ENCODE assay signal across 1 cellular context in the genomic region with DNA sequence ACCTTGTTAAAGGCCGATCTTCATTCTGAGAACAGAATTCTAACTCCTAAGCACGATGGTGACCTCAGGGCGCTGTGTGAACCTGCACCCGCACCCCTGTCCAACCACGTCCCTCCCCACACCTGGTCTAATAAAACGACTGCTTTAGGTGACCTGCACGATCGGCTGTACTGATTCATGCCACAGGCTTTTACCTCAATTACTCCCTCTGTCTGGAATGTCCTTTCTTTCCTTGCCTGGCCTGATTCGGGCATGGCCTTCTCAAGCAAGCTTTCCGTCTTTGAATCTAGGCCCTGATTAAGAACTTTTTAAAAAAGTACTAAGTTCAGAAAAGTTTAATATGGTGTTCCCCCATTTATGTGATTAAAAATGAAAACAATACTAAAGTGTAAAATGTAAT.
TF ChIP-seq lines count a peak whose summit lies in the region.

No MANE protein-coding gene starts in this region.

TF ChIP-seq in H1, 55 proteins besides CTCF, POLR2A, EP300 and RAD21:
- TF ChIP-seq, protein P1, sequence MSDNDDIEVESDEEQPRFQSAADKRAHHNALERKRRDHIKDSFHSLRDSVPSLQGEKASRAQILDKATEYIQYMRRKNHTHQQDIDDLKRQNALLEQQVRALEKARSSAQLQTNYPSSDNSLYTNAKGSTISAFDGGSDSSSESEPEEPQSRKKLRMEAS (IDR thresholded peaks at IDR 0.05): no peak
- TF ChIP-seq HDAC2 (IDR thresholded peaks at IDR 0.05; ENCODE audit: borderline replicate concordance in 1 of 2, low read depth in 2 of 2, low read length in 2 of 2) (no peak), CEBPB (IDR thresholded peaks at IDR 0.05; ENCODE audit: low read depth, low read length) (no peak), NRF1 (IDR thresholded peaks at IDR 0.05; ENCODE audit: low read depth, low read length) (no peak), SP4 (IDR thresholded peaks at IDR 0.05; ENCODE audit: low read length) (no peak), CREB1 (IDR thresholded peaks at IDR 0.05) (no peak), SP2 (IDR thresholded peaks at IDR 0.05; ENCODE audit: low read length) (no peak), SIX5 (IDR thresholded peaks at IDR 0.05; ENCODE audit: low read depth, low read length) (no peak), GTF2F1 (IDR thresholded peaks at IDR 0.05; ENCODE audit: borderline replicate concordance, low read depth, low read length) (no peak), CBX8 (IDR thresholded peaks at IDR 0.05; ENCODE audit: borderline replicate concordance, low read depth, low read length) (no peak), ZNF274 (IDR thresholded peaks at IDR 0.05; ENCODE audit: borderline replicate concordance, extremely low read depth, low read length) (no peak), KDM4A (IDR thresholded peaks at IDR 0.05; ENCODE audit: low read depth, low read length, severe bottlenecking) (no peak), BACH1 (IDR thresholded peaks at IDR 0.05; ENCODE audit: low read length) (no peak), RXRA (IDR thresholded peaks at IDR 0.05; ENCODE audit: insufficient read depth, low read depth, low read length) (no peak)
- TF ChIP-seq, protein P2, sequence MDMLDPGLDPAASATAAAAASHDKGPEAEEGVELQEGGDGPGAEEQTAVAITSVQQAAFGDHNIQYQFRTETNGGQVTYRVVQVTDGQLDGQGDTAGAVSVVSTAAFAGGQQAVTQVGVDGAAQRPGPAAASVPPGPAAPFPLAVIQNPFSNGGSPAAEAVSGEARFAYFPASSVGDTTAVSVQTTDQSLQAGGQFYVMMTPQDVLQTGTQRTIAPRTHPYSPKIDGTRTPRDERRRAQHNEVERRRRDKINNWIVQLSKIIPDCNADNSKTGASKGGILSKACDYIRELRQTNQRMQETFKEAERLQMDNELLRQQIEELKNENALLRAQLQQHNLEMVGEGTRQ (IDR thresholded peaks at IDR 0.05; ENCODE audit: low read length): no peak
- TF ChIP-seq, protein P3, sequence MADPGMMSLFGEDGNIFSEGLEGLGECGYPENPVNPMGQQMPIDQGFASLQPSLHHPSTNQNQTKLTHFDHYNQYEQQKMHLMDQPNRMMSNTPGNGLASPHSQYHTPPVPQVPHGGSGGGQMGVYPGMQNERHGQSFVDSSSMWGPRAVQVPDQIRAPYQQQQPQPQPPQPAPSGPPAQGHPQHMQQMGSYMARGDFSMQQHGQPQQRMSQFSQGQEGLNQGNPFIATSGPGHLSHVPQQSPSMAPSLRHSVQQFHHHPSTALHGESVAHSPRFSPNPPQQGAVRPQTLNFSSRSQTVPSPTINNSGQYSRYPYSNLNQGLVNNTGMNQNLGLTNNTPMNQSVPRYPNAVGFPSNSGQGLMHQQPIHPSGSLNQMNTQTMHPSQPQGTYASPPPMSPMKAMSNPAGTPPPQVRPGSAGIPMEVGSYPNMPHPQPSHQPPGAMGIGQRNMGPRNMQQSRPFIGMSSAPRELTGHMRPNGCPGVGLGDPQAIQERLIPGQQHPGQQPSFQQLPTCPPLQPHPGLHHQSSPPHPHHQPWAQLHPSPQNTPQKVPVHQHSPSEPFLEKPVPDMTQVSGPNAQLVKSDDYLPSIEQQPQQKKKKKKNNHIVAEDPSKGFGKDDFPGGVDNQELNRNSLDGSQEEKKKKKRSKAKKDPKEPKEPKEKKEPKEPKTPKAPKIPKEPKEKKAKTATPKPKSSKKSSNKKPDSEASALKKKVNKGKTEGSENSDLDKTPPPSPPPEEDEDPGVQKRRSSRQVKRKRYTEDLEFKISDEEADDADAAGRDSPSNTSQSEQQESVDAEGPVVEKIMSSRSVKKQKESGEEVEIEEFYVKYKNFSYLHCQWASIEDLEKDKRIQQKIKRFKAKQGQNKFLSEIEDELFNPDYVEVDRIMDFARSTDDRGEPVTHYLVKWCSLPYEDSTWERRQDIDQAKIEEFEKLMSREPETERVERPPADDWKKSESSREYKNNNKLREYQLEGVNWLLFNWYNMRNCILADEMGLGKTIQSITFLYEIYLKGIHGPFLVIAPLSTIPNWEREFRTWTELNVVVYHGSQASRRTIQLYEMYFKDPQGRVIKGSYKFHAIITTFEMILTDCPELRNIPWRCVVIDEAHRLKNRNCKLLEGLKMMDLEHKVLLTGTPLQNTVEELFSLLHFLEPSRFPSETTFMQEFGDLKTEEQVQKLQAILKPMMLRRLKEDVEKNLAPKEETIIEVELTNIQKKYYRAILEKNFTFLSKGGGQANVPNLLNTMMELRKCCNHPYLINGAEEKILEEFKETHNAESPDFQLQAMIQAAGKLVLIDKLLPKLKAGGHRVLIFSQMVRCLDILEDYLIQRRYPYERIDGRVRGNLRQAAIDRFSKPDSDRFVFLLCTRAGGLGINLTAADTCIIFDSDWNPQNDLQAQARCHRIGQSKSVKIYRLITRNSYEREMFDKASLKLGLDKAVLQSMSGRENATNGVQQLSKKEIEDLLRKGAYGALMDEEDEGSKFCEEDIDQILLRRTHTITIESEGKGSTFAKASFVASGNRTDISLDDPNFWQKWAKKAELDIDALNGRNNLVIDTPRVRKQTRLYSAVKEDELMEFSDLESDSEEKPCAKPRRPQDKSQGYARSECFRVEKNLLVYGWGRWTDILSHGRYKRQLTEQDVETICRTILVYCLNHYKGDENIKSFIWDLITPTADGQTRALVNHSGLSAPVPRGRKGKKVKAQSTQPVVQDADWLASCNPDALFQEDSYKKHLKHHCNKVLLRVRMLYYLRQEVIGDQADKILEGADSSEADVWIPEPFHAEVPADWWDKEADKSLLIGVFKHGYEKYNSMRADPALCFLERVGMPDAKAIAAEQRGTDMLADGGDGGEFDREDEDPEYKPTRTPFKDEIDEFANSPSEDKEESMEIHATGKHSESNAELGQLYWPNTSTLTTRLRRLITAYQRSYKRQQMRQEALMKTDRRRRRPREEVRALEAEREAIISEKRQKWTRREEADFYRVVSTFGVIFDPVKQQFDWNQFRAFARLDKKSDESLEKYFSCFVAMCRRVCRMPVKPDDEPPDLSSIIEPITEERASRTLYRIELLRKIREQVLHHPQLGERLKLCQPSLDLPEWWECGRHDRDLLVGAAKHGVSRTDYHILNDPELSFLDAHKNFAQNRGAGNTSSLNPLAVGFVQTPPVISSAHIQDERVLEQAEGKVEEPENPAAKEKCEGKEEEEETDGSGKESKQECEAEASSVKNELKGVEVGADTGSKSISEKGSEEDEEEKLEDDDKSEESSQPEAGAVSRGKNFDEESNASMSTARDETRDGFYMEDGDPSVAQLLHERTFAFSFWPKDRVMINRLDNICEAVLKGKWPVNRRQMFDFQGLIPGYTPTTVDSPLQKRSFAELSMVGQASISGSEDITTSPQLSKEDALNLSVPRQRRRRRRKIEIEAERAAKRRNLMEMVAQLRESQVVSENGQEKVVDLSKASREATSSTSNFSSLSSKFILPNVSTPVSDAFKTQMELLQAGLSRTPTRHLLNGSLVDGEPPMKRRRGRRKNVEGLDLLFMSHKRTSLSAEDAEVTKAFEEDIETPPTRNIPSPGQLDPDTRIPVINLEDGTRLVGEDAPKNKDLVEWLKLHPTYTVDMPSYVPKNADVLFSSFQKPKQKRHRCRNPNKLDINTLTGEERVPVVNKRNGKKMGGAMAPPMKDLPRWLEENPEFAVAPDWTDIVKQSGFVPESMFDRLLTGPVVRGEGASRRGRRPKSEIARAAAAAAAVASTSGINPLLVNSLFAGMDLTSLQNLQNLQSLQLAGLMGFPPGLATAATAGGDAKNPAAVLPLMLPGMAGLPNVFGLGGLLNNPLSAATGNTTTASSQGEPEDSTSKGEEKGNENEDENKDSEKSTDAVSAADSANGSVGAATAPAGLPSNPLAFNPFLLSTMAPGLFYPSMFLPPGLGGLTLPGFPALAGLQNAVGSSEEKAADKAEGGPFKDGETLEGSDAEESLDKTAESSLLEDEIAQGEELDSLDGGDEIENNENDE (IDR thresholded peaks at IDR 0.05; ENCODE audit: insufficient replicate concordance, low read length): no peak
